Comparison of ENCODE assay signal across 8 cellular contexts in the genomic region with DNA sequence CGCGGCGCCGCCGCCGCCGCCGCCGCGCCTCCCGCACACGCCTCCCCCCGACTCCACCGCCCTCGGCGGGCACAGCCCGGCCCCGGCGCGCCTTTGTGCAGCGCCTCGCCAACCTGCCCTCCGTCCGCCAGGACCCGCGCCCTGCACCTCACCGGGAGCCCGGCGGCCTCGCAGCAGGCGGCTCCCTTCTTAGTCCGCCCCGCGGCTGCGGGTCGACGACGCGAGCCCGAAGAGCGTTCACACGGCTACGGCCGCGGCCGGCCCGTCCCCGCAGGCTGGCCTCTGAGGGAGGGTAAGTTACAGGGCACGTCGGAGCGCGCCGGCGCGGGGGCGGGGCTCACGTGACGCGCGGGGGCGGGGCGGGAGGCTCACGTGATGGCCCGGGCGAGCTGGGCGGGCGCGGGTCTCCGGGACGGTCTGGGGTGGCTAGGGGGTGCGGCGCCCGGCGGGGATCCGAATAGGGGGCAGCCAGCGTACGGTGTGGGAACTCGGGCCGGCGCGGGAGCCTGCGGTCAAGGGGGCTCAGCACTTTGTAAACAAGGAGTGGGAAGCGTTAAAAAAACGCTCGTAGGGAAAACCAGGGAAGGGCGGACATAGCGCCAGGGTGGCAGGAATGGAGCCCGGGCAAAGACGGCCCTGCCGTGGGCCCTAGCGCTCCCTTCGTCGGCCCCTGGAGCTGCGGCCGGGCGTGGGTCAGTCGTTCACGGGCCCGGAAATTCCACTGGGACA. TPM values are rescaled to one million over a fixed set of nuclear protein-coding genes. Genes with fewer than 3 reads are reported as not detected.
DNase-seq lines count a peak whose midpoint lies in the region; ATAC-seq and TF ChIP-seq lines count a peak whose summit lies in the region.

TSS of gene ARHGAP12 (minus strand) at position 301 of the 729 bp plus-strand sequence. CDS start 19,976 bp downstream, outside the sequence.

- H3K9me3 ChIP-seq in BLaER1 treated with 17β-estradiol and CSF1 and Interleukin-3, amounts not matched to agents 10 nM and 100 nM (replicated peaks in 1 of 11), result peaks cover 0 to 4% (median under 1%) of the 10 kb centered on the region in 11 experiments; a peak in 7 of 22 replicates
- H3K9me3 ChIP-seq in mesodermal cell (ENCODE audit: control insufficient read depth, low read length), result no peaks in the 10 kb centered on the region

- peak; percentile 80 for ATAC-seq in HG03354 (IDR thresholded peaks at IDR 0.05; ENCODE audit: poor library complexity, severe bottlenecking, unreplicated experiment)

- no peaks in the 10 kb centered on the region for H3K27me3 ChIP-seq in BLaER1 treated with 17β-estradiol and CSF1 and Interleukin-3, amounts not matched to agents 10 nM and 100 nM

- WGBS in mesodermal cell (ENCODE audit: insufficient coverage in 2 of 2), 2 experiments, result 0% methylated on average over 34 to 49 of the region's 99 CpGs

- H3K27ac ChIP-seq in BLaER1 treated with 17β-estradiol and CSF1 and Interleukin-3, amounts not matched to agents 10 nM and 100 nM, result peak within 1 kb of the TSS; percentile 82 to 97 (median 93)
- H3K27ac ChIP-seq in mesodermal cell (ENCODE audit: low read depth, low read length, severe bottlenecking), result peak within 1 kb of the TSS; percentile 95

- peak; percentile 8 for DNase-seq in NK-92 (lab: John Stamatoyannopoulos, UW; ENCODE audit: unreplicated experiment)
- DNase-seq in activated CD8-positive, alpha-beta memory T cell treated with anti-CD3 and anti-CD28 coated beads, Interleukin-2, amount 50 U/mL, for 4 hours, result peak; percentile 85
- peak; percentile 67 for DNase-seq in stimulated activated CD8-positive, alpha-beta memory T cell treated with anti-CD3 and anti-CD28 coated beads, Interleukin-15, amount 100 ng/mL, for 1 hour (ENCODE audit: low read depth)

- peak; percentile 78 for TF ChIP-seq POLR2A in GM19099 (IDR thresholded peaks at IDR 0.05; ENCODE audit: extremely low read depth, insufficient read length, low read depth)

- peak within 1 kb of the TSS; percentile 84 to 99 (median 94) for H3K4me3 ChIP-seq in BLaER1 treated with 17β-estradiol and CSF1 and Interleukin-3, amounts not matched to agents 10 nM and 100 nM
- peak within 1 kb of the TSS; percentile 84 for H3K4me3 ChIP-seq in mesodermal cell (ENCODE audit: extremely low read depth, insufficient read depth, low read length, poor library complexity, severe bottlenecking)

- H4K20me1 ChIP-seq in BLaER1 treated with 17β-estradiol and CSF1 and Interleukin-3, amounts not matched to agents 10 nM and 100 nM, result peaks cover 27 to 43% (median 38%) of the 10 kb centered on the region in 11 experiments

- peak within 1 kb of the TSS; percentile 91 to 99 (median 96) for H3K4me2 ChIP-seq in BLaER1 treated with 17β-estradiol and CSF1 and Interleukin-3, amounts not matched to agents 10 nM and 100 nM

- in situ Hi-C loops in endometrial microvascular endothelial cells (cut with HindIII; ENCODE audit: inconsistent ontology term, low pct_unique_long_range_greater_than_20kb, low sequenced_read_pairs), result no loop called here

- peaks cover 0 to 1% (median 0%) of the 10 kb centered on the region in 11 experiments; a peak in 1 of 22 replicates for H3K36me3 ChIP-seq in BLaER1 treated with 17β-estradiol and CSF1 and Interleukin-3, amounts not matched to agents 10 nM and 100 nM
- H3K36me3 ChIP-seq in mesodermal cell (ENCODE audit: control insufficient read depth, insufficient read depth, low read length), result peaks cover 3% of the 10 kb centered on the region

- peak within 1 kb of the TSS; percentile 90 to 96 (median 94) for H3K9ac ChIP-seq in BLaER1 treated with 17β-estradiol and CSF1 and Interleukin-3, amounts not matched to agents 10 nM and 100 nM

- peaks cover 36 to 62% (median 47%) of the 10 kb centered on the region in 10 experiments for H3K4me1 ChIP-seq in BLaER1 treated with 17β-estradiol and CSF1 and Interleukin-3, amounts not matched to agents 10 nM and 100 nM
- H3K4me1 ChIP-seq in mesodermal cell (ENCODE audit: control insufficient read depth, insufficient read depth, low read length, poor library complexity, severe bottlenecking), result peaks cover 8% of the 10 kb centered on the region

RNA-seq across cellular contexts. Expression of gene ARHGAP12, which starts in this region (rescaled TPM):
- total RNA-seq in endometrial microvascular endothelial cells (ENCODE audit: inconsistent ontology term), result 15.9 TPM
- polyA plus RNA-seq in mesodermal cell (2013, experiment 1 of 2), result 19.8 TPM
- 23.1 TPM for polyA plus RNA-seq in mesodermal cell (2013, experiment 2 of 2)

Comparison
In these comparisons a context has a peak if more than half of its experiments do, and no peak if none do; other contexts are left out.
1. Peak in every context shown above with its lines: DNase-seq, ATAC-seq, H3K4me3 ChIP-seq and H3K27ac ChIP-seq.
2. DNase-seq: peak in every context shown above with its lines; median percentile 85 in activated CD8-positive, alpha-beta memory T cell treated with anti-CD3 and anti-CD28 coated beads, Interleukin-2, amount 50 U/mL, for 4 hours; 67 in stimulated activated CD8-positive, alpha-beta memory T cell treated with anti-CD3 and anti-CD28 coated beads, Interleukin-15, amount 100 ng/mL, for 1 hour; 8 in NK-92.